Comparison of ENCODE assay signal across 1 cellular context in genomic region chr17:28318759-28319660, GRCh38.
TF ChIP-seq lines count a peak whose summit lies in the region.

TMEM97 (plus strand) TSS chr17:28319200; CDS start chr17:28319240, 40 bp downstream.

TF ChIP-seq in HepG2, 621 proteins besides CTCF, POLR2A, EP300 and RAD21 (continued from another document and continues in another):
- peak; percentile 82; the same call in 1 of the 2 replicates for TF ChIP-seq GTF3A (CRISPR knock-in tag; conservative IDR thresholded peaks at IDR 0.05)
- no peak for TF ChIP-seq ZNF841 (CRISPR knock-in tag; IDR thresholded peaks at IDR 0.05; ENCODE audit: borderline replicate concordance)
- TF ChIP-seq FOXA3 (CRISPR knock-in tag; IDR thresholded peaks at IDR 0.05): no peak; the same call in 1 of the 2 replicates
- TF ChIP-seq ZFAT (CRISPR knock-in tag; conservative IDR thresholded peaks at IDR 0.05): no peak
- TF ChIP-seq MEF2D (CRISPR knock-in tag; IDR thresholded peaks at IDR 0.05): peak; percentile 42; the same call in 1 of the 2 replicates
- TF ChIP-seq ERF (CRISPR knock-in tag; IDR thresholded peaks at IDR 0.05): peak; percentile 46; the same call in 1 of the 2 replicates
- TF ChIP-seq MZF1 (CRISPR knock-in tag; IDR thresholded peaks at IDR 0.05; ENCODE audit: borderline replicate concordance): no peak
- peak; percentile 47; the same call in 1 of the 2 replicates for TF ChIP-seq ELF4 (CRISPR knock-in tag; IDR thresholded peaks at IDR 0.05; ENCODE audit: borderline replicate concordance)
- TF ChIP-seq KDM5B (CRISPR knock-in tag; IDR thresholded peaks at IDR 0.05; ENCODE audit: borderline replicate concordance): peak; percentile 77; the same call in 1 of the 2 replicates
- no peak for TF ChIP-seq TCF7L2 (IDR thresholded peaks at IDR 0.05; ENCODE audit: low read depth, low read length)
- no peak for TF ChIP-seq SIX1 (CRISPR knock-in tag; IDR thresholded peaks at IDR 0.05; ENCODE audit: borderline replicate concordance)
- peak; percentile 80 for TF ChIP-seq KDM2A (CRISPR knock-in tag; IDR thresholded peaks at IDR 0.05; ENCODE audit: borderline replicate concordance, low read depth)
- TF ChIP-seq RXRB (CRISPR knock-in tag; IDR thresholded peaks at IDR 0.05; ENCODE audit: borderline replicate concordance): 0 out of 2 replicates have a peak, but pooled peaks have one; percentile 9
- TF ChIP-seq, protein P1, sequence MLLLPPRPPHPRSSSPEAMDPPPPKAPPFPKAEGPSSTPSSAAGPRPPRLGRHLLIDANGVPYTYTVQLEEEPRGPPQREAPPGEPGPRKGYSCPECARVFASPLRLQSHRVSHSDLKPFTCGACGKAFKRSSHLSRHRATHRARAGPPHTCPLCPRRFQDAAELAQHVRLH (CRISPR knock-in tag; IDR thresholded peaks at IDR 0.05; ENCODE audit: borderline replicate concordance, low read depth): peak; percentile 27; the same call in 1 of the 2 replicates
- peak; percentile 74 for TF ChIP-seq ASH2L (IDR thresholded peaks at IDR 0.05; ENCODE audit: insufficient read length, low read depth, low read length)
- TF ChIP-seq SMAD1 (CRISPR knock-in tag; IDR thresholded peaks at IDR 0.05; ENCODE audit: borderline replicate concordance, low read depth): no peak
- TF ChIP-seq ZNF839 (CRISPR knock-in tag; IDR thresholded peaks at IDR 0.05; ENCODE audit: borderline replicate concordance): no peak
- TF ChIP-seq ARID2 (CRISPR knock-in tag; IDR thresholded peaks at IDR 0.05; ENCODE audit: borderline replicate concordance): peak; percentile 93
- peak; percentile 86 for TF ChIP-seq ZFP90 (CRISPR knock-in tag; IDR thresholded peaks at IDR 0.05; ENCODE audit: borderline replicate concordance)
- TF ChIP-seq, protein P2, sequence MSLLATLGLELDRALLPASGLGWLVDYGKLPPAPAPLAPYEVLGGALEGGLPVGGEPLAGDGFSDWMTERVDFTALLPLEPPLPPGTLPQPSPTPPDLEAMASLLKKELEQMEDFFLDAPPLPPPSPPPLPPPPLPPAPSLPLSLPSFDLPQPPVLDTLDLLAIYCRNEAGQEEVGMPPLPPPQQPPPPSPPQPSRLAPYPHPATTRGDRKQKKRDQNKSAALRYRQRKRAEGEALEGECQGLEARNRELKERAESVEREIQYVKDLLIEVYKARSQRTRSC (CRISPR knock-in tag; IDR thresholded peaks at IDR 0.05; ENCODE audit: low read depth): no peak; the same call in 1 of the 2 replicates
- TF ChIP-seq IRX3 (CRISPR knock-in tag; IDR thresholded peaks at IDR 0.05; ENCODE audit: borderline replicate concordance, low read depth): peak; percentile 95; the same call in 1 of the 2 replicates
- TF ChIP-seq PAWR (CRISPR knock-in tag; IDR thresholded peaks at IDR 0.05; ENCODE audit: borderline replicate concordance): no peak
- TF ChIP-seq, protein P3, sequence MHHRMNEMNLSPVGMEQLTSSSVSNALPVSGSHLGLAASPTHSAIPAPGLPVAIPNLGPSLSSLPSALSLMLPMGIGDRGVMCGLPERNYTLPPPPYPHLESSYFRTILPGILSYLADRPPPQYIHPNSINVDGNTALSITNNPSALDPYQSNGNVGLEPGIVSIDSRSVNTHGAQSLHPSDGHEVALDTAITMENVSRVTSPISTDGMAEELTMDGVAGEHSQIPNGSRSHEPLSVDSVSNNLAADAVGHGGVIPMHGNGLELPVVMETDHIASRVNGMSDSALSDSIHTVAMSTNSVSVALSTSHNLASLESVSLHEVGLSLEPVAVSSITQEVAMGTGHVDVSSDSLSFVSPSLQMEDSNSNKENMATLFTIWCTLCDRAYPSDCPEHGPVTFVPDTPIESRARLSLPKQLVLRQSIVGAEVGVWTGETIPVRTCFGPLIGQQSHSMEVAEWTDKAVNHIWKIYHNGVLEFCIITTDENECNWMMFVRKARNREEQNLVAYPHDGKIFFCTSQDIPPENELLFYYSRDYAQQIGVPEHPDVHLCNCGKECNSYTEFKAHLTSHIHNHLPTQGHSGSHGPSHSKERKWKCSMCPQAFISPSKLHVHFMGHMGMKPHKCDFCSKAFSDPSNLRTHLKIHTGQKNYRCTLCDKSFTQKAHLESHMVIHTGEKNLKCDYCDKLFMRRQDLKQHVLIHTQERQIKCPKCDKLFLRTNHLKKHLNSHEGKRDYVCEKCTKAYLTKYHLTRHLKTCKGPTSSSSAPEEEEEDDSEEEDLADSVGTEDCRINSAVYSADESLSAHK (CRISPR knock-in tag; IDR thresholded peaks at IDR 0.05; ENCODE audit: borderline replicate concordance): no peak; the same call in 1 of the 2 replicates
- peak; percentile 26 for TF ChIP-seq ZNF607 (CRISPR knock-in tag; IDR thresholded peaks at IDR 0.05; ENCODE audit: borderline replicate concordance)
- TF ChIP-seq SP2 (CRISPR knock-in tag; IDR thresholded peaks at IDR 0.05): peak; percentile 87
- TF ChIP-seq CENPX (CRISPR knock-in tag; IDR thresholded peaks at IDR 0.05): no peak
- TF ChIP-seq U2AF1 (optimal IDR thresholded peaks at IDR 0.05; ENCODE audit: low read depth, low read length): no peak
- no peak for TF ChIP-seq SOX6 (IDR thresholded peaks at IDR 0.05)
- peak; percentile 19; the same call in 1 of the 2 replicates for TF ChIP-seq SOX6 (CRISPR knock-in tag; IDR thresholded peaks at IDR 0.05)
- TF ChIP-seq MED1 (CRISPR knock-in tag; IDR thresholded peaks at IDR 0.05): peak; percentile 72
- peak; percentile 75 for TF ChIP-seq ZBTB7A (CRISPR knock-in tag; IDR thresholded peaks at IDR 0.05)
- peak; percentile 72; the same call in 1 of the 2 replicates for TF ChIP-seq NKX3-1 (CRISPR knock-in tag; IDR thresholded peaks at IDR 0.05)
- no peak; the same call in 1 of the 2 replicates for TF ChIP-seq ZNF44 (CRISPR knock-in tag; IDR thresholded peaks at IDR 0.05)
- TF ChIP-seq ZNF766 (CRISPR knock-in tag; IDR thresholded peaks at IDR 0.05; ENCODE audit: borderline replicate concordance): peak; percentile 76; the same call in 1 of the 2 replicates
- TF ChIP-seq SP1 (IDR thresholded peaks at IDR 0.05): no peak; the same call in 1 of the 2 replicates
- peak; percentile 90 for TF ChIP-seq SP1 (CRISPR knock-in tag; IDR thresholded peaks at IDR 0.05)
- TF ChIP-seq ELF3 (CRISPR knock-in tag; IDR thresholded peaks at IDR 0.05): 0 out of 2 replicates have a peak, but pooled peaks have one; percentile 15
- peak; percentile 96 for TF ChIP-seq NFYC (CRISPR knock-in tag; IDR thresholded peaks at IDR 0.05)
- TF ChIP-seq SETDB1 (CRISPR knock-in tag; IDR thresholded peaks at IDR 0.05; ENCODE audit: borderline replicate concordance): no peak
- peak; percentile 95 for TF ChIP-seq MXD4 (CRISPR knock-in tag; IDR thresholded peaks at IDR 0.05)
- TF ChIP-seq TBL1XR1 (IDR thresholded peaks at IDR 0.05; ENCODE audit: borderline replicate concordance, low read length, partially characterized antibody): no peak
- TF ChIP-seq ZNF510 (CRISPR knock-in tag; IDR thresholded peaks at IDR 0.05; ENCODE audit: low read depth): 0 out of 2 replicates have a peak, but pooled peaks have one; percentile 67
- TF ChIP-seq ZNF777 (CRISPR knock-in tag; IDR thresholded peaks at IDR 0.05): peak; percentile 61
- TF ChIP-seq, protein P4, sequence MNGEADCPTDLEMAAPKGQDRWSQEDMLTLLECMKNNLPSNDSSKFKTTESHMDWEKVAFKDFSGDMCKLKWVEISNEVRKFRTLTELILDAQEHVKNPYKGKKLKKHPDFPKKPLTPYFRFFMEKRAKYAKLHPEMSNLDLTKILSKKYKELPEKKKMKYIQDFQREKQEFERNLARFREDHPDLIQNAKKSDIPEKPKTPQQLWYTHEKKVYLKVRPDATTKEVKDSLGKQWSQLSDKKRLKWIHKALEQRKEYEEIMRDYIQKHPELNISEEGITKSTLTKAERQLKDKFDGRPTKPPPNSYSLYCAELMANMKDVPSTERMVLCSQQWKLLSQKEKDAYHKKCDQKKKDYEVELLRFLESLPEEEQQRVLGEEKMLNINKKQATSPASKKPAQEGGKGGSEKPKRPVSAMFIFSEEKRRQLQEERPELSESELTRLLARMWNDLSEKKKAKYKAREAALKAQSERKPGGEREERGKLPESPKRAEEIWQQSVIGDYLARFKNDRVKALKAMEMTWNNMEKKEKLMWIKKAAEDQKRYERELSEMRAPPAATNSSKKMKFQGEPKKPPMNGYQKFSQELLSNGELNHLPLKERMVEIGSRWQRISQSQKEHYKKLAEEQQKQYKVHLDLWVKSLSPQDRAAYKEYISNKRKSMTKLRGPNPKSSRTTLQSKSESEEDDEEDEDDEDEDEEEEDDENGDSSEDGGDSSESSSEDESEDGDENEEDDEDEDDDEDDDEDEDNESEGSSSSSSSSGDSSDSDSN (CRISPR knock-in tag; IDR thresholded peaks at IDR 0.05): peak; percentile 76
- TF ChIP-seq IKZF1 (IDR thresholded peaks at IDR 0.05): no peak
- TF ChIP-seq, protein P5, sequence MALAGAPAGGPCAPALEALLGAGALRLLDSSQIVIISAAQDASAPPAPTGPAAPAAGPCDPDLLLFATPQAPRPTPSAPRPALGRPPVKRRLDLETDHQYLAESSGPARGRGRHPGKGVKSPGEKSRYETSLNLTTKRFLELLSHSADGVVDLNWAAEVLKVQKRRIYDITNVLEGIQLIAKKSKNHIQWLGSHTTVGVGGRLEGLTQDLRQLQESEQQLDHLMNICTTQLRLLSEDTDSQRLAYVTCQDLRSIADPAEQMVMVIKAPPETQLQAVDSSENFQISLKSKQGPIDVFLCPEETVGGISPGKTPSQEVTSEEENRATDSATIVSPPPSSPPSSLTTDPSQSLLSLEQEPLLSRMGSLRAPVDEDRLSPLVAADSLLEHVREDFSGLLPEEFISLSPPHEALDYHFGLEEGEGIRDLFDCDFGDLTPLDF (CRISPR knock-in tag; IDR thresholded peaks at IDR 0.05): peak; percentile 92
- no peak for TF ChIP-seq ZNF550 (CRISPR knock-in tag; IDR thresholded peaks at IDR 0.05; ENCODE audit: borderline replicate concordance)
- no peak for TF ChIP-seq ZNF615 (CRISPR knock-in tag; IDR thresholded peaks at IDR 0.05; ENCODE audit: borderline replicate concordance)
- TF ChIP-seq FOXA1 (IDR thresholded peaks at IDR 0.05): no peak
- no peak for TF ChIP-seq FOXA1 (CRISPR knock-in tag; IDR thresholded peaks at IDR 0.05)
- no peak for TF ChIP-seq ZNF34 (CRISPR knock-in tag; IDR thresholded peaks at IDR 0.05; ENCODE audit: borderline replicate concordance)
- TF ChIP-seq ZBTB10 (CRISPR knock-in tag; IDR thresholded peaks at IDR 0.05; ENCODE audit: borderline replicate concordance): peak; percentile 83
- no peak for TF ChIP-seq ZNF20 (CRISPR knock-in tag; IDR thresholded peaks at IDR 0.05)
- no peak for TF ChIP-seq ZNF816 (CRISPR knock-in tag; IDR thresholded peaks at IDR 0.05; ENCODE audit: borderline replicate concordance)
- no peak for TF ChIP-seq RBAK (CRISPR knock-in tag; IDR thresholded peaks at IDR 0.05)
- TF ChIP-seq, protein P6, sequence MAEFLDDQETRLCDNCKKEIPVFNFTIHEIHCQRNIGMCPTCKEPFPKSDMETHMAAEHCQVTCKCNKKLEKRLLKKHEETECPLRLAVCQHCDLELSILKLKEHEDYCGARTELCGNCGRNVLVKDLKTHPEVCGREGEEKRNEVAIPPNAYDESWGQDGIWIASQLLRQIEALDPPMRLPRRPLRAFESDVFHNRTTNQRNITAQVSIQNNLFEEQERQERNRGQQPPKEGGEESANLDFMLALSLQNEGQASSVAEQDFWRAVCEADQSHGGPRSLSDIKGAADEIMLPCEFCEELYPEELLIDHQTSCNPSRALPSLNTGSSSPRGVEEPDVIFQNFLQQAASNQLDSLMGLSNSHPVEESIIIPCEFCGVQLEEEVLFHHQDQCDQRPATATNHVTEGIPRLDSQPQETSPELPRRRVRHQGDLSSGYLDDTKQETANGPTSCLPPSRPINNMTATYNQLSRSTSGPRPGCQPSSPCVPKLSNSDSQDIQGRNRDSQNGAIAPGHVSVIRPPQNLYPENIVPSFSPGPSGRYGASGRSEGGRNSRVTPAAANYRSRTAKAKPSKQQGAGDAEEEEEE (CRISPR knock-in tag; IDR thresholded peaks at IDR 0.05; ENCODE audit: borderline replicate concordance): no peak
- TF ChIP-seq NCOR1 (IDR thresholded peaks at IDR 0.05; ENCODE audit: borderline replicate concordance, low read length): no peak
- no peak for TF ChIP-seq NR2F6 (IDR thresholded peaks at IDR 0.05)
- TF ChIP-seq NR2F6 (CRISPR knock-in tag; IDR thresholded peaks at IDR 0.05): no peak
- TF ChIP-seq, protein P7, sequence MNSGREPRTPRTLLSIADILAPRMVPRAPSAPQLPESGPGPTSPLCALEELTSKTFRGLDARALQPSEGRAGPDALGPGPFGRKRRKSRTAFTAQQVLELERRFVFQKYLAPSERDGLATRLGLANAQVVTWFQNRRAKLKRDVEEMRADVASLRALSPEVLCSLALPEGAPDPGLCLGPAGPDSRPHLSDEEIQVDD (CRISPR knock-in tag; IDR thresholded peaks at IDR 0.05; ENCODE audit: borderline replicate concordance): no peak
- peak; percentile 36; the same call in 1 of the 2 replicates for TF ChIP-seq ZSCAN31 (CRISPR knock-in tag; IDR thresholded peaks at IDR 0.05; ENCODE audit: low read depth)
- TF ChIP-seq RFX5 (IDR thresholded peaks at IDR 0.05; ENCODE audit: low read depth, low read length): peak; percentile 61; the same call in 1 of the 2 replicates
- TF ChIP-seq ZNF781 (CRISPR knock-in tag; IDR thresholded peaks at IDR 0.05; ENCODE audit: borderline replicate concordance, not compliant biosample characterization): no peak
- peak; percentile 55; the same call in 1 of the 2 replicates for TF ChIP-seq KDM5A (IDR thresholded peaks at IDR 0.05; ENCODE audit: borderline replicate concordance, low read length)
- no peak for TF ChIP-seq ZNF780A (CRISPR knock-in tag; IDR thresholded peaks at IDR 0.05)
- TF ChIP-seq ZSCAN21 (CRISPR knock-in tag; IDR thresholded peaks at IDR 0.05; ENCODE audit: borderline replicate concordance): peak; percentile 97
- TF ChIP-seq ATRX (CRISPR knock-in tag; IDR thresholded peaks at IDR 0.05; ENCODE audit: borderline replicate concordance): no peak
- no peak for TF ChIP-seq ZNF33A (CRISPR knock-in tag; IDR thresholded peaks at IDR 0.05; ENCODE audit: borderline replicate concordance)
- no peak; the same call in 1 of the 2 replicates for TF ChIP-seq ZNF660 (CRISPR knock-in tag; IDR thresholded peaks at IDR 0.05; ENCODE audit: borderline replicate concordance, low read depth)
- peak; percentile 87; the same call in 1 of the 2 replicates for TF ChIP-seq REPIN1 (CRISPR knock-in tag; IDR thresholded peaks at IDR 0.05; ENCODE audit: borderline replicate concordance, low read depth)
